In genomic region chr3:153099131-153099530, GRCh38 we compare ENCODE assay signal across 32 cellular contexts.
"Had no signal": no experiment of that assay in that cellular context is flagged by ENCODE, and none has a peak within 500 bp of the region (broad histone marks: within the 10 kb centered on the region; RNA-seq: fewer than 3 reads in every experiment).

No MANE protein-coding gene starts in this region.

- H3K36me3 ChIP-seq: ascending aorta, breast epithelium, cardiac muscle cell had no signal

- H3K4me3 ChIP-seq: ascending aorta, breast epithelium, cardiac muscle cell, coronary artery, dorsolateral prefrontal cortex had no signal

- H3K36me3 Mint-ChIP-seq: activated naive CD4-positive, alpha-beta T cell treated with anti-CD3 and anti-CD28 coated beads, Interleukin-2, amount 10 ng/mL, durations not matched to agents 7 days and 5 days; activated naive CD4-positive, alpha-beta T cell treated with anti-CD3 and anti-CD28 coated beads, Interleukin-2, amount 50 U/mL, for 72 hours; activated naive CD8-positive, alpha-beta T cell treated with anti-CD3 and anti-CD28 coated beads, Interleukin-2, amount 10 ng/mL, durations not matched to agents 7 days and 5 days; brain had no signal

- H3K9me3 Mint-ChIP-seq: activated CD4-positive, alpha-beta memory T cell treated with anti-CD3 and anti-CD28 coated beads, Interleukin-2, amount 10 ng/mL, durations not matched to agents 7 days and 5 days; activated CD4-positive, alpha-beta T cell treated with anti-CD3 and anti-CD28 coated beads, Interleukin-2, amount 10 ng/mL, durations not matched to agents 24 days and 14 days; activated naive CD4-positive, alpha-beta T cell treated with anti-CD3 and anti-CD28 coated beads, Interleukin-2, amount 10 ng/mL, durations not matched to agents 7 days and 5 days; activated naive CD4-positive, alpha-beta T cell treated with anti-CD3 and anti-CD28 coated beads, Interleukin-2, amount 50 U/mL, for 72 hours; activated naive CD8-positive, alpha-beta T cell treated with anti-CD3 and anti-CD28 coated beads, Interleukin-2, amount 10 ng/mL, durations not matched to agents 7 days and 5 days; activated T-cell treated with anti-CD3 and anti-CD28 coated beads, Interleukin-2, amount 50 U/mL, for 24 hours; activated T-cell treated with anti-CD3 and anti-CD28 coated beads, Interleukin-2, amount 50 U/mL, for 72 hours; brain; dendritic cell treated with granulocyte-macrophage colony-stimulating factor and Interleukin-4, amounts not matched to agents 40 ng/mL and 50 ng/mL, for 4 days had no signal

- H3K27me3 Mint-ChIP-seq: activated CD4-positive, alpha-beta memory T cell treated with anti-CD3 and anti-CD28 coated beads, Interleukin-2, amount 10 ng/mL, durations not matched to agents 7 days and 5 days; activated CD4-positive, alpha-beta T cell treated with anti-CD3 and anti-CD28 coated beads for 36 hours; activated CD4-positive, alpha-beta T cell treated with anti-CD3 and anti-CD28 coated beads, Interleukin-2, amount 10 ng/mL, durations not matched to agents 24 days and 14 days; activated naive CD4-positive, alpha-beta T cell treated with anti-CD3 and anti-CD28 coated beads, Interleukin-2, amount 10 ng/mL, durations not matched to agents 7 days and 5 days; activated naive CD8-positive, alpha-beta T cell treated with anti-CD3 and anti-CD28 coated beads, Interleukin-2, amount 10 ng/mL, durations not matched to agents 7 days and 5 days; activated T-cell treated with anti-CD3 and anti-CD28 coated beads, Interleukin-2, amount 50 U/mL, for 24 hours; dendritic cell treated with granulocyte-macrophage colony-stimulating factor and Interleukin-4, amounts not matched to agents 40 ng/mL and 50 ng/mL, for 4 days had no signal

- DNase-seq: activated CD4-positive, alpha-beta memory T cell treated with anti-CD3 and anti-CD28 coated beads, Interleukin-2, amount 10 ng/mL, durations not matched to agents 7 days and 5 days; activated CD4-positive, alpha-beta T cell treated with anti-CD3 and anti-CD28 coated beads for 36 hours; activated CD4-positive, alpha-beta T cell treated with anti-CD3 and anti-CD28 coated beads, Interleukin-2, amount 10 ng/mL, durations not matched to agents 24 days and 14 days; activated CD4-positive, alpha-beta T cell treated with anti-CD3 and anti-CD28 coated beads, Interleukin-2, amount 50 U/mL, for 4 hours; activated CD4-positive, CD25-positive, alpha-beta regulatory T cell; activated CD4-positive, CD25-positive, alpha-beta regulatory T cell treated with anti-CD3 and anti-CD28 coated beads, Interleukin-2, amount 50 U/mL, for 72 hours; activated CD8-positive, alpha-beta memory T cell treated with anti-CD3 and anti-CD28 coated beads, Interleukin-2, amount 50 U/mL, for 48 hours; activated gamma-delta T cell; activated naive CD4-positive, alpha-beta T cell; activated naive CD4-positive, alpha-beta T cell treated with anti-CD3 and anti-CD28 coated beads, Interleukin-2, amount 10 ng/mL, durations not matched to agents 7 days and 5 days; activated naive CD8-positive, alpha-beta T cell treated with anti-CD3 and anti-CD28 coated beads, Interleukin-2, amount 10 ng/mL, durations not matched to agents 7 days and 5 days; activated T-cell treated with anti-CD3 and anti-CD28 coated beads for 4 hours; activated T-cell treated with anti-CD3 and anti-CD28 coated beads, Interleukin-2, amount 50 U/mL, for 24 hours; activated T-cell treated with anti-CD3 and anti-CD28 coated beads, Interleukin-2, amount 50 U/mL, for 72 hours; central memory CD4-positive, alpha-beta T cell; cerebellar nuclear complex; dorsolateral prefrontal cortex; effector memory CD4-positive, alpha-beta T cell; endodermal cell; foreskin fibroblast; head of caudate nucleus; T-helper 1 cell; T-helper 2 cell had no signal

- H3K4me1 ChIP-seq: ascending aorta, breast epithelium had no signal

- H3K4me1 Mint-ChIP-seq: activated CD4-positive, alpha-beta memory T cell treated with anti-CD3 and anti-CD28 coated beads, Interleukin-2, amount 10 ng/mL, durations not matched to agents 7 days and 5 days; activated CD4-positive, alpha-beta T cell treated with anti-CD3 and anti-CD28 coated beads for 36 hours; activated CD4-positive, alpha-beta T cell treated with anti-CD3 and anti-CD28 coated beads, Interleukin-2, amount 10 ng/mL, durations not matched to agents 24 days and 14 days; activated naive CD4-positive, alpha-beta T cell treated with anti-CD3 and anti-CD28 coated beads, Interleukin-2, amount 10 ng/mL, durations not matched to agents 7 days and 5 days; activated naive CD8-positive, alpha-beta T cell treated with anti-CD3 and anti-CD28 coated beads, Interleukin-2, amount 10 ng/mL, durations not matched to agents 7 days and 5 days; brain had no signal

- H3K27me3 ChIP-seq: ascending aorta, breast epithelium, cardiac muscle cell, dorsolateral prefrontal cortex had no signal

- H3K4me3 Mint-ChIP-seq: activated CD4-positive, alpha-beta memory T cell treated with anti-CD3 and anti-CD28 coated beads, Interleukin-2, amount 10 ng/mL, durations not matched to agents 7 days and 5 days; activated CD4-positive, alpha-beta T cell treated with anti-CD3 and anti-CD28 coated beads for 36 hours; activated CD4-positive, alpha-beta T cell treated with anti-CD3 and anti-CD28 coated beads, Interleukin-2, amount 10 ng/mL, durations not matched to agents 24 days and 14 days; activated naive CD4-positive, alpha-beta T cell treated with anti-CD3 and anti-CD28 coated beads, Interleukin-2, amount 10 ng/mL, durations not matched to agents 7 days and 5 days; activated naive CD8-positive, alpha-beta T cell treated with anti-CD3 and anti-CD28 coated beads, Interleukin-2, amount 10 ng/mL, durations not matched to agents 7 days and 5 days; activated T-cell treated with anti-CD3 and anti-CD28 coated beads, Interleukin-2, amount 50 U/mL, for 24 hours; activated T-cell treated with anti-CD3 and anti-CD28 coated beads, Interleukin-2, amount 50 U/mL, for 72 hours; brain; dendritic cell treated with granulocyte-macrophage colony-stimulating factor and Interleukin-4, amounts not matched to agents 40 ng/mL and 50 ng/mL, for 4 days; endodermal cell had no signal

- ATAC-seq: activated CD4-positive, alpha-beta T cell treated with anti-CD3 and anti-CD28 coated beads for 36 hours; activated naive CD4-positive, alpha-beta T cell treated with anti-CD3 and anti-CD28 coated beads, Interleukin-2, amount 50 U/mL, for 72 hours; activated T-cell treated with anti-CD3 and anti-CD28 coated beads, Interleukin-2, amount 50 U/mL, for 72 hours; esophagus mucosa had no signal

- H3K27ac ChIP-seq: ascending aorta, breast epithelium, cardiac muscle cell, coronary artery, dorsolateral prefrontal cortex had no signal

- H3K9me3 ChIP-seq: ascending aorta, breast epithelium had no signal

- FAIRE-seq: frontal cortex had no signal

- H3K27ac Mint-ChIP-seq: activated CD4-positive, alpha-beta memory T cell treated with anti-CD3 and anti-CD28 coated beads, Interleukin-2, amount 10 ng/mL, durations not matched to agents 7 days and 5 days; activated CD4-positive, alpha-beta T cell treated with anti-CD3 and anti-CD28 coated beads for 36 hours; activated CD4-positive, alpha-beta T cell treated with anti-CD3 and anti-CD28 coated beads, Interleukin-2, amount 10 ng/mL, durations not matched to agents 24 days and 14 days; activated naive CD4-positive, alpha-beta T cell treated with anti-CD3 and anti-CD28 coated beads, Interleukin-2, amount 10 ng/mL, durations not matched to agents 7 days and 5 days; activated naive CD4-positive, alpha-beta T cell treated with anti-CD3 and anti-CD28 coated beads, Interleukin-2, amount 50 U/mL, for 72 hours; activated naive CD8-positive, alpha-beta T cell treated with anti-CD3 and anti-CD28 coated beads, Interleukin-2, amount 10 ng/mL, durations not matched to agents 7 days and 5 days; activated T-cell treated with anti-CD3 and anti-CD28 coated beads, Interleukin-2, amount 50 U/mL, for 24 hours; activated T-cell treated with anti-CD3 and anti-CD28 coated beads, Interleukin-2, amount 50 U/mL, for 72 hours; brain; endodermal cell had no signal
